10 cellular contexts compared by ENCODE assay signal in the genomic region with DNA sequence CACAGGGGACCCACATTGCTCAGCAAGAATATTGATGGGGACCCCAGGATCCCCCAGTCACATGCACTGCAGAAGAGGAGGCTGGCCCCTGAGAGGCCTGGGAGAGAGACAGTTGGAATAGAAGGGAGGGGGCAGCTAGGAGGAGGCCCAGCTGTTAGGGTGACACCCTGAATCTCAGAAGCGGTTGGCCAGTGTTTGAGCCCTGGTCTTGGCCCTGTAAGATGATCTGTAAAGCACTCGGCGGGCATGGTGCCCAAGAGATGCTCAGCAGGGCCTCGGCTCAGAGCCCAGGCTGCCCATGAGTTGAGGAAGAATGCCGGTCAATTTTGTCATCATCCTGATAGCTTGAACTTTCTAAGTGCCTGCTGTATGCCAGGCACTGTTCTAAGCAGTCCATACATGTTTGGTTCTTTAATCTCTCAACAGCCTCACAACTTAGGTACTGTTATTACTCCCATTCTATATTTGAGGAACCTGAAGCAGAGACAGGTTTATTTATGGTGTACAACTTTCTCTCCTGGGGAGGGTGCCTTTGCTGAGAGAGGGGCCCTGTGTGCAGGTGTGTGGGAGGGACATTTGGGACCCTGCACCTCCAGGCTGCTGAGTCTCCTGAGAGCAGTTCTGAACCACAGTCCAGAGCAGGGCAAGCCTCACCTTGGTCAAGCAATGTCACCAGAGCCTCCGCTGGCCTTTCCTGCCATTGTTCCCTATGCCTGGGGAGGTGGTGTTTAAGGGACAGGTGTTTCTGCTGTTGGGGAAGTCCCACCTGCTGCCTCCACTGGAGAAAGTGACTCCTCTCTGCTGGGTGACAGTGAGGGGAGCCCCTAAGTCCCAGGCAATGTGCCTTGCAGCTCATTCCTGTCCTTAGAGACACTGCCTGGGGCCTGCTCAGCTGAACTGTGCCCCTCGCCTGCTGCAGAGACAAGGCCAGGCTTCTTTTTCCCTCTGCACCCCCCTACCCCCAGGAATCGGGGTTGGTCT. TPM values are rescaled to one million over a fixed set of nuclear protein-coding genes. Genes with fewer than 3 reads are reported as not detected.
DNase-seq lines count a peak whose midpoint lies in the region; ATAC-seq and FAIRE-seq lines count a peak whose summit lies in the region.
"Had no signal": no experiment of that assay in that cellular context is flagged by ENCODE, and none has a peak within 500 bp of the region (broad histone marks: within the 10 kb centered on the region; RNA-seq: fewer than 3 reads in every experiment).

No MANE protein-coding gene starts in this region.

- peak overlapping the region; percentile 97 to 100 (median 100) for H3K27ac Mint-ChIP-seq in CD4-positive, alpha-beta memory T cell
- peak overlapping the region; percentile 87 to 100 (median 98) for H3K27ac Mint-ChIP-seq in naive thymus-derived CD4-positive, alpha-beta T cell

- ATAC-seq in naive thymus-derived CD4-positive, alpha-beta T cell: no peak
- no peak for ATAC-seq in GM18909 (IDR thresholded peaks at IDR 0.05; ENCODE audit: poor library complexity, unreplicated experiment)
- ATAC-seq in GM19023 (IDR thresholded peaks at IDR 0.05; ENCODE audit: unreplicated experiment): no peak
- no peak for ATAC-seq in GM21825 (IDR thresholded peaks at IDR 0.05; ENCODE audit: unreplicated experiment)

- peaks cover 84 to 100% (median 96%) of the 10 kb centered on the region in 4 donors for H3K4me1 Mint-ChIP-seq in CD4-positive, alpha-beta memory T cell
- H3K4me1 Mint-ChIP-seq in naive thymus-derived CD4-positive, alpha-beta T cell: peaks cover 84 to 100% (median 94%) of the 10 kb centered on the region in 7 donors

- no peak overlapping the region for H3K4me3 ChIP-seq in CD4-positive, alpha-beta memory T cell (ENCODE audit: low read length in 2 of 2)
- no peak overlapping the region for H3K4me3 ChIP-seq in naive thymus-derived CD4-positive, alpha-beta T cell (ENCODE audit: low read length)

- peaks cover 0 to 2% of the 10 kb centered on the region in 2 donors for H3K36me3 Mint-ChIP-seq in CD4-positive, alpha-beta memory T cell
- no peaks in the 10 kb centered on the region for H3K36me3 Mint-ChIP-seq in naive thymus-derived CD4-positive, alpha-beta T cell

- no peaks in the 10 kb centered on the region for H3K9me3 Mint-ChIP-seq in CD4-positive, alpha-beta memory T cell
- peaks cover 0 to 3% (median 0%) of the 10 kb centered on the region in 11 donors for H3K9me3 Mint-ChIP-seq in naive thymus-derived CD4-positive, alpha-beta T cell

- CTCF ChIA-PET in CD4-positive, alpha-beta memory T cell (lab: Charles Lee; ENCODE audit: partially characterized antibody): interaction anchor here (0.6 to 3.3 kb wide), 8 partner anchors 18 to 1108 kb away, joined by 3 to 16 read pairs (median 3); a partner anchor contains a TSS
- CTCF ChIA-PET in naive thymus-derived CD4-positive, alpha-beta T cell (lab: Charles Lee): no interaction called here

- POLR2A ChIA-PET in CD4-positive, alpha-beta memory T cell (lab: Charles Lee; ENCODE audit: partially characterized antibody): interaction anchor here (1.1 to 18.6 kb wide), 4 partner anchors 7 to 25 kb away, joined by 3 to 394 read pairs (median 5); a partner anchor contains a TSS
- POLR2A ChIA-PET in naive thymus-derived CD4-positive, alpha-beta T cell (lab: Charles Lee): interaction anchor here (1.0 to 1.6 kb wide), 2 partner anchors 8 to 13 kb away, joined by 3 to 4 read pairs; no protein-coding TSS in a partner anchor

- no peaks in the 10 kb centered on the region for H3K9me3 ChIP-seq in CD4-positive, alpha-beta memory T cell (ENCODE audit: control insufficient read depth in 1 of 2, low read length in 2 of 2)
- H3K9me3 ChIP-seq in KOPT-K1 (ENCODE audit: insufficient read depth, low read length, poor library complexity, severe bottlenecking): no peaks in the 10 kb centered on the region
- H3K9me3 ChIP-seq in naive thymus-derived CD4-positive, alpha-beta T cell (ENCODE audit: control insufficient read depth in 2 of 3, low read length in 3 of 3): no peaks in the 10 kb centered on the region

- H3K4me3 Mint-ChIP-seq in CD4-positive, alpha-beta memory T cell: peak overlapping the region in 4 of 8 donors; percentile 52 to 81 (median 64)
- peak overlapping the region in 2 of 10 donors; percentile 23 to 63 for H3K4me3 Mint-ChIP-seq in naive thymus-derived CD4-positive, alpha-beta T cell

- H3K4me1 ChIP-seq in CD4-positive, alpha-beta memory T cell (ENCODE audit: insufficient read depth, low read length): peaks cover 100% of the 10 kb centered on the region
- H3K4me1 ChIP-seq in naive thymus-derived CD4-positive, alpha-beta T cell (ENCODE audit: control insufficient read depth in 2 of 2, insufficient read depth in 2 of 2, low read length in 2 of 2): peaks cover 93 to 95% of the 10 kb centered on the region in 2 donors

- intact Hi-C loops in CD4-positive, alpha-beta memory T cell (cut with micrococcal nuclease): no loop called here
- intact Hi-C loops in naive thymus-derived CD4-positive, alpha-beta T cell (cut with micrococcal nuclease): no loop called here

- DNase-seq in CD4-positive, alpha-beta memory T cell: peak in 1 of 5 donors; percentile 46
- peak; percentile 15 for DNase-seq in activated T-helper 9 cell treated with anti-CD3 and anti-CD28 coated beads, Interleukin-2, amount 50 U/mL, for 16 hours (ENCODE audit: low read depth)
- no peak for DNase-seq in naive thymus-derived CD4-positive, alpha-beta T cell
- no peak for DNase-seq in RCC 7860 (ENCODE audit: low spot score)
- DNase-seq: DMS153, NCI-H510A had no signal

- no peaks in the 10 kb centered on the region for H3K36me3 ChIP-seq in CD4-positive, alpha-beta memory T cell (ENCODE audit: insufficient read depth, low read length)
- H3K36me3 ChIP-seq in KOPT-K1 (ENCODE audit: insufficient read depth, low read length): no peaks in the 10 kb centered on the region; the same call in 1 of the 2 replicates
- H3K36me3 ChIP-seq in naive thymus-derived CD4-positive, alpha-beta T cell (ENCODE audit: control insufficient read depth in 2 of 3, insufficient read depth in 3 of 3, low read length in 3 of 3): no peaks in the 10 kb centered on the region

- H3K27me3 Mint-ChIP-seq in CD4-positive, alpha-beta memory T cell: no peaks in the 10 kb centered on the region
- H3K27me3 Mint-ChIP-seq in naive thymus-derived CD4-positive, alpha-beta T cell: no peaks in the 10 kb centered on the region

- no peaks in the 10 kb centered on the region for H3K27me3 ChIP-seq in CD4-positive, alpha-beta memory T cell (ENCODE audit: insufficient read depth, low read length)
- no peaks in the 10 kb centered on the region for H3K27me3 ChIP-seq in naive thymus-derived CD4-positive, alpha-beta T cell (ENCODE audit: control insufficient read depth in 2 of 2, insufficient read depth in 2 of 2, low read length in 2 of 2)

- H3K27ac ChIP-seq in CD4-positive, alpha-beta memory T cell (ENCODE audit: low read depth, low read length): peak overlapping the region; percentile 98
- H3K27ac ChIP-seq in KOPT-K1 (ENCODE audit: low read depth, low read length, poor library complexity, severe bottlenecking): peak overlapping the region; percentile 34
- H3K27ac ChIP-seq in naive thymus-derived CD4-positive, alpha-beta T cell (ENCODE audit: low read depth, low read length): peak overlapping the region; percentile 52

- no peak for FAIRE-seq in RCC 7860 (lab: Jason Lieb, UNC)

RNA-seq across cellular contexts. Expression of a gene that starts 26.0 kb away (rescaled TPM):
- 10 to 100 TPM; 50.6 to 51.8 TPM for total RNA-seq in CD4-positive, alpha-beta memory T cell
- polyA plus RNA-seq in CD4-positive, alpha-beta memory T cell: 1 to 10 TPM; 3.8 to 8.8 TPM
- 10 to 100 TPM; 34.5 to 87.5 (median 35.6) TPM for total RNA-seq in naive thymus-derived CD4-positive, alpha-beta T cell
- polyA plus RNA-seq in naive thymus-derived CD4-positive, alpha-beta T cell: 1 to 10 TPM; 3.0 to 3.2 TPM

Comparison
In these comparisons a context has a peak if more than half of its experiments do, and no peak if none do; other contexts are left out.
1. H3K27ac ChIP-seq: peak in every context shown above with its lines; median percentile 98 in CD4-positive, alpha-beta memory T cell; 52 in naive thymus-derived CD4-positive, alpha-beta T cell; 34 in KOPT-K1.